ENCODE assay signal across 20 cellular contexts in the genomic region with DNA sequence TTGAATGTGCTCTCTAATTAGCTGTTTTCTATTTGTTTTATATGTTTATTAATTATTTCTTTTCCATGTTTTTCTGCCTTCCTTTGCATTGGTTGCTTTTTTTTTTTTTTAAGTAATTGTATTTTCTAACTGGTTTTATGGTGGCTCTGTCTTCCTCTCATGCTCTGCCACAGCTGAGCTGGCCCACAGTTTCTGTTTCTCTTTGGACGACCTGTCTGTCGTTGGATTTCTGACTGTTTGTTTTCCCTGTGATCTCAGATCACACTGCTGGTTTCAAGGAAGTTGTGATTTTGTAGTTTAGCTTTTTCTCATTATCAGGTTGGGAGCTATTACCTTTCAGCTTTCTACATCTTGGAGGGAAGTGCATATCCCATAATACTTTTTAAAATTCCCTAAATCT. TPM values are rescaled to one million over a fixed set of nuclear protein-coding genes. Genes with fewer than 3 reads are reported as not detected.
DNase-seq lines count a peak whose midpoint lies in the region; TF ChIP-seq lines count a peak whose summit lies in the region.
"Had no signal": no experiment of that assay in that cellular context is flagged by ENCODE, and none has a peak within 500 bp of the region (broad histone marks: within the 10 kb centered on the region; RNA-seq: fewer than 3 reads in every experiment).

No MANE protein-coding gene starts in this region.

- H2AFZ ChIP-seq in OCI-LY3 (ENCODE audit: low read depth, low read length), result 0 out of 2 replicates have a peak overlapping the region, but pooled peaks have one; percentile 0
- no peak overlapping the region for H2AFZ ChIP-seq in SK-N-SH (ENCODE audit: low read depth)

- 20 to 29% methylated on average over 2 of the region's 2 CpGs for WGBS in testis, 2 donors
- 0% methylated on average over 2 of the region's 2 CpGs for WGBS in SK-N-SH (ENCODE audit: low lambda C conversion rate)
- WGBS in spleen, 5 donors, result 8 to 21% (median 12%) methylated on average over 2 of the region's 2 CpGs

- no peak overlapping the region for H3K9ac ChIP-seq in OCI-LY3 (ENCODE audit: low read length)
- no peak overlapping the region for H3K9ac ChIP-seq in SK-N-SH

- intact Hi-C loops in testis (cut with DNase I; ENCODE audit: low total_unique reads) (no loop called here), spleen (cut with DNase I; ENCODE audit: low total_unique reads) (no loop called here)

- H3K79me2 ChIP-seq in OCI-LY3 (ENCODE audit: low read length) (no peaks in the 10 kb centered on the region), SK-N-SH (ENCODE audit: insufficient read depth) (no peaks in the 10 kb centered on the region)

- H3K27me3 ChIP-seq in OCI-LY3 (ENCODE audit: low read depth, low read length), result no peaks in the 10 kb centered on the region
- H3K27me3 ChIP-seq in testis, result no peaks in the 10 kb centered on the region
- peaks cover 5% of the 10 kb centered on the region; the same call in 1 of the 2 replicates for H3K27me3 ChIP-seq in SK-N-SH (ENCODE audit: insufficient read depth)
- H3K27me3 ChIP-seq in spleen (replicated peaks in 1 of 7), result no peaks in the 10 kb centered on the region

- no peaks in the 10 kb centered on the region for H3K9me3 ChIP-seq in OCI-LY3 (ENCODE audit: insufficient read depth, low read length)
- H3K9me3 ChIP-seq in testis, result no peaks in the 10 kb centered on the region
- H3K9me3 ChIP-seq in SK-N-SH, result no peaks in the 10 kb centered on the region
- H3K9me3 ChIP-seq in spleen, result peaks cover 0 to 7% (median 0%) of the 10 kb centered on the region in 8 donors

- no peaks in the 10 kb centered on the region for H3K36me3 ChIP-seq in OCI-LY3 (replicated peaks; ENCODE audit: low read depth, low read length)
- H3K36me3 ChIP-seq in testis (ENCODE audit: low read depth, missing control alignments), result no peaks in the 10 kb centered on the region
- no peaks in the 10 kb centered on the region for H3K36me3 ChIP-seq in SK-N-SH (replicated peaks in 1 of 2; ENCODE audit: control insufficient read depth in 1 of 2, insufficient read depth in 2 of 2, low read length in 1 of 2)
- no peaks in the 10 kb centered on the region for H3K36me3 ChIP-seq in spleen

- H3K4me3 ChIP-seq in OCI-LY3 (ENCODE audit: low read length), result no peak overlapping the region
- no peak overlapping the region for H3K4me3 ChIP-seq in testis
- H3K4me3 ChIP-seq in SK-N-SH (ENCODE audit: low read depth in 2 of 2, low read length in 1 of 2), result no peak overlapping the region
- no peak overlapping the region for H3K4me3 ChIP-seq in spleen
- H3K4me3 ChIP-seq: GM12878 had no signal

- H3K4me2 ChIP-seq in OCI-LY3 (ENCODE audit: low read length) (0 out of 2 replicates have a peak overlapping the region, but pooled peaks have one; percentile 3), SK-N-SH (no peak overlapping the region; the same call in 1 of the 2 replicates)

- no peaks in the 10 kb centered on the region for H3K9me2 ChIP-seq in SK-N-SH

- no peaks in the 10 kb centered on the region for H3F3A ChIP-seq in SK-N-SH (replicated peaks; ENCODE audit: insufficient read depth)

- H3K27ac ChIP-seq in OCI-LY3 (ENCODE audit: low read length) (no peak overlapping the region), testis (no peak overlapping the region), SK-N-SH (ENCODE audit: low read depth in 2 of 2, low read length in 1 of 2) (no peak overlapping the region), spleen (no peak overlapping the region)
- H3K27ac ChIP-seq: 22Rv1 had no signal

- TF ChIP-seq POLR2A in testis (IDR thresholded peaks at IDR 0.05) (no peak), spleen (IDR thresholded peaks at IDR 0.05) (no peak)

- POLR2A ChIA-PET in SK-N-SH (lab: Yijun Ruan, JAX), result no interaction called here

- H3K4me1 ChIP-seq in OCI-LY3 (ENCODE audit: low read length) (no peaks in the 10 kb centered on the region), testis (no peaks in the 10 kb centered on the region), SK-N-SH (ENCODE audit: control insufficient read depth in 1 of 2, insufficient read depth in 2 of 2, low read depth in 1 of 2, low read length in 1 of 2) (no peaks in the 10 kb centered on the region), spleen (peaks cover 0 to 5% (median 0%) of the 10 kb centered on the region in 6 donors)

- TF ChIP-seq EP300 in SK-N-SH (IDR thresholded peaks at IDR 0.05; ENCODE audit: borderline replicate concordance in 1 of 2, low read depth in 1 of 2, low read length in 1 of 2), result no peak

- no peaks in the 10 kb centered on the region for H4K20me1 ChIP-seq in OCI-LY3 (ENCODE audit: insufficient read depth, low read length)
- H4K20me1 ChIP-seq in SK-N-SH (ENCODE audit: insufficient read depth), result no peaks in the 10 kb centered on the region

- TF ChIP-seq RAD21 in SK-N-SH (IDR thresholded peaks at IDR 0.05; ENCODE audit: low read length), result no peak

- TF ChIP-seq CTCF in OCI-LY3 (IDR thresholded peaks at IDR 0.05; ENCODE audit: low read depth, low read length) (no peak), testis (IDR thresholded peaks at IDR 0.05) (no peak), SK-N-SH (IDR thresholded peaks at IDR 0.05) (no peak), spleen (IDR thresholded peaks at IDR 0.05 in 8 of 11, conservative IDR thresholded peaks at IDR 0.05 in 3 of 11) (no peak)

- DNase-seq in NCI-H2029 (lab: John Stamatoyannopoulos, UW) (peak; percentile 9), NCI-H2029 treated with DMSO at 0.1 percent for 48 hours (lab: John Stamatoyannopoulos, UW) (no peak), medulla oblongata (ENCODE audit: extremely low spot score) (peak; percentile 18), testis (peak; percentile 17), SK-N-SH (no peak), spleen (no peak)
- DNase-seq in stimulated activated naive CD4-positive, alpha-beta T cell treated with Interleukin-2 at 50 U/mL for 16 hours (lab: John Stamatoyannopoulos, UW), result no peak
- DNase-seq: activated CD4-positive, alpha-beta T cell treated with anti-CD3 and anti-CD28 coated beads for 1 hour; activated CD8-positive, alpha-beta memory T cell treated with anti-CD3 and anti-CD28 coated beads, Interleukin-2, amount 50 U/mL, for 4 hours; activated naive CD4-positive, alpha-beta T cell; C1 segment of cervical spinal cord; NCI-H1092; NCI-H2171 treated with DMSO at 0.1 percent for 48 hours; NK-92 treated with Interleukin-12 subunit alpha and Interleukin-12 subunit beta, amount 100 ng/mL, for 24 hours; stimulated activated CD4-positive, alpha-beta T cell treated with anti-CD3 and anti-CD28 coated beads, Interleukin-2, amount 100 ng/mL, for 24 hours had no signal

- CTCF ChIA-PET in SK-N-SH (lab: Yijun Ruan, JAX), result no interaction called here

TF ChIP-seq in SK-N-SH, 30 proteins besides CTCF, POLR2A, EP300 and RAD21:
- TF ChIP-seq MXI1 (IDR thresholded peaks at IDR 0.05; ENCODE audit: low read depth, low read length) (no peak), JUND (IDR thresholded peaks at IDR 0.05) (no peak), SMC3 (IDR thresholded peaks at IDR 0.05; ENCODE audit: low read depth, low read length) (no peak), SIN3A (IDR thresholded peaks at IDR 0.05; ENCODE audit: borderline replicate concordance, low read depth, low read length) (no peak), ELF1 (IDR thresholded peaks at IDR 0.05) (no peak), NFIC (IDR thresholded peaks at IDR 0.05; ENCODE audit: borderline replicate concordance) (no peak), GABPA (IDR thresholded peaks at IDR 0.05; ENCODE audit: low read depth) (no peak), RXRA (IDR thresholded peaks at IDR 0.05; ENCODE audit: borderline replicate concordance, low read depth) (no peak), NRF1 (IDR thresholded peaks at IDR 0.05; ENCODE audit: low read depth, low read length) (no peak), RFX5 (IDR thresholded peaks at IDR 0.05; ENCODE audit: low read length) (no peak)
- TF ChIP-seq, protein P1, sequence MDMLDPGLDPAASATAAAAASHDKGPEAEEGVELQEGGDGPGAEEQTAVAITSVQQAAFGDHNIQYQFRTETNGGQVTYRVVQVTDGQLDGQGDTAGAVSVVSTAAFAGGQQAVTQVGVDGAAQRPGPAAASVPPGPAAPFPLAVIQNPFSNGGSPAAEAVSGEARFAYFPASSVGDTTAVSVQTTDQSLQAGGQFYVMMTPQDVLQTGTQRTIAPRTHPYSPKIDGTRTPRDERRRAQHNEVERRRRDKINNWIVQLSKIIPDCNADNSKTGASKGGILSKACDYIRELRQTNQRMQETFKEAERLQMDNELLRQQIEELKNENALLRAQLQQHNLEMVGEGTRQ (IDR thresholded peaks at IDR 0.05; ENCODE audit: borderline replicate concordance, low read depth, low read length), result no peak
- TF ChIP-seq, protein P2, sequence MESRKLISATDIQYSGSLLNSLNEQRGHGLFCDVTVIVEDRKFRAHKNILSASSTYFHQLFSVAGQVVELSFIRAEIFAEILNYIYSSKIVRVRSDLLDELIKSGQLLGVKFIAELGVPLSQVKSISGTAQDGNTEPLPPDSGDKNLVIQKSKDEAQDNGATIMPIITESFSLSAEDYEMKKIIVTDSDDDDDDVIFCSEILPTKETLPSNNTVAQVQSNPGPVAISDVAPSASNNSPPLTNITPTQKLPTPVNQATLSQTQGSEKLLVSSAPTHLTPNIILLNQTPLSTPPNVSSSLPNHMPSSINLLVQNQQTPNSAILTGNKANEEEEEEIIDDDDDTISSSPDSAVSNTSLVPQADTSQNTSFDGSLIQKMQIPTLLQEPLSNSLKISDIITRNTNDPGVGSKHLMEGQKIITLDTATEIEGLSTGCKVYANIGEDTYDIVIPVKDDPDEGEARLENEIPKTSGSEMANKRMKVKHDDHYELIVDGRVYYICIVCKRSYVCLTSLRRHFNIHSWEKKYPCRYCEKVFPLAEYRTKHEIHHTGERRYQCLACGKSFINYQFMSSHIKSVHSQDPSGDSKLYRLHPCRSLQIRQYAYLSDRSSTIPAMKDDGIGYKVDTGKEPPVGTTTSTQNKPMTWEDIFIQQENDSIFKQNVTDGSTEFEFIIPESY (IDR thresholded peaks at IDR 0.05; ENCODE audit: borderline replicate concordance, low read depth), result no peak

RNA-seq across cellular contexts. Expression of a gene that starts 15.9 kb away (rescaled TPM):
- total RNA-seq in testis, result not detected
- polyA plus RNA-seq in testis (ENCODE audit: insufficient read depth, low read depth, low replicate concordance), result not detected
- polyA plus RNA-seq in SK-N-SH (2012; rRNA removed), result not detected in 2 replicates
- polyA plus RNA-seq in SK-N-SH (2012; cell fraction: cytosol; rRNA removed), result not detected in 2 replicates
- not detected in 2 replicates for polyA plus RNA-seq in SK-N-SH (2012; cell fraction: nucleus; rRNA removed)
- total RNA-seq in spleen, result not detected
- not detected for polyA plus RNA-seq in spleen
- total RNA-seq: esophagus mucosa, GM12878, temporal lobe had no signal
- polyA plus RNA-seq: GM12878 had no signal

Comparison
In these comparisons a context has a peak if more than half of its experiments do, and no peak if none do; other contexts are left out.
1. DNase-seq: peak in NCI-H2029 (single experiment), medulla oblongata (single experiment) and testis (single experiment); none in NCI-H2029 treated with DMSO at 0.1 percent for 48 hours (single experiment), SK-N-SH (single experiment), spleen (single experiment) and stimulated activated naive CD4-positive, alpha-beta T cell treated with Interleukin-2 at 50 U/mL for 16 hours (single experiment).